8 cellular contexts compared by ENCODE assay signal in genomic region chr16:525520-526180, GRCh38. TPM values are rescaled to one million over a fixed set of nuclear protein-coding genes. Genes with fewer than 3 reads are reported as not detected.
A peak's percentile ranks its signal among the peaks of the same experiment; 100 is the strongest.
DNase-seq lines count a peak whose midpoint lies in the region; ATAC-seq, FAIRE-seq and TF ChIP-seq lines count a peak whose summit lies in the region.

No MANE protein-coding gene starts in this region.

- H3K9me3 ChIP-seq in cardiac muscle cell (ENCODE audit: low read depth) (no peaks in the 10 kb centered on the region), keratinocyte (ENCODE audit: control insufficient read depth, low read depth, low read length) (no peaks in the 10 kb centered on the region)

- in situ Hi-C loops in SK-MEL-5 (cut with HindIII; ENCODE audit: low pct_unique_long_range_greater_than_20kb, low sequenced_read_pairs) = no loop called here

- peaks cover 4% of the 10 kb centered on the region for H3K9me1 ChIP-seq in keratinocyte (ENCODE audit: control insufficient read depth, extremely low read depth, insufficient read depth, low read length)

- H2AFZ ChIP-seq in keratinocyte (ENCODE audit: control insufficient read depth, low read length) = no peak overlapping the region

- peaks cover 51% of the 10 kb centered on the region for H3K79me2 ChIP-seq in keratinocyte (ENCODE audit: control insufficient read depth, insufficient read depth, low read length)

- FAIRE-seq in keratinocyte (lab: Jason Lieb, UNC) = peak; percentile 99

- H3K27me3 ChIP-seq in cardiac muscle cell (no peaks in the 10 kb centered on the region), keratinocyte (ENCODE audit: control insufficient read depth, extremely low read depth, insufficient read depth, low read length) (no peaks in the 10 kb centered on the region)

- intact Hi-C loops in Right ventricle myocardium superior (cut with DNase I) = loop anchor here (10.0 kb wide), 1 partner anchor 101 kb away; the partner anchor contains the start of gene RAB11FIP3

- peak overlapping the region; percentile 89 for H3K9ac ChIP-seq in keratinocyte (ENCODE audit: control insufficient read depth, extremely low read depth, insufficient read depth, low read length)

- H3K36me3 ChIP-seq in cardiac muscle cell (peaks cover 2% of the 10 kb centered on the region), keratinocyte (ENCODE audit: control insufficient read depth in 2 of 2, extremely low read depth in 1 of 2, insufficient read depth in 2 of 2, low read length in 2 of 2) (peaks cover 1 to 4% of the 10 kb centered on the region in 2 experiments)

- peaks cover 23% of the 10 kb centered on the region for H3K4me1 ChIP-seq in cardiac muscle cell (ENCODE audit: low read depth)
- peaks cover 38% of the 10 kb centered on the region for H3K4me1 ChIP-seq in keratinocyte (ENCODE audit: control insufficient read depth, extremely low read depth, insufficient read depth, low read length)

- H4K20me1 ChIP-seq in keratinocyte (ENCODE audit: control insufficient read depth, extremely low read depth, insufficient read depth, low read length) = peaks cover 25% of the 10 kb centered on the region

- peak overlapping the region; percentile 93 for H3K4me2 ChIP-seq in keratinocyte (ENCODE audit: control insufficient read depth, extremely low read depth, insufficient read depth, low read depth, low read length)

- H3K4me3 ChIP-seq in cardiac muscle cell (no peak overlapping the region), keratinocyte (ENCODE audit: control insufficient read depth in 2 of 3, extremely low read depth in 1 of 3, insufficient read depth in 2 of 3, low read depth in 1 of 3, low read length in 3 of 3) (peak overlapping the region; percentile 61 to 86 (median 75))

- dilution Hi-C loops in keratinocyte (cut with MboI; ENCODE audit: extremely low pct_ligation_motif_present, low sequenced_read_pairs) = no loop called here

- peak overlapping the region; percentile 98 for H3K27ac ChIP-seq in cardiac muscle cell
- peak overlapping the region; percentile 83 for H3K27ac ChIP-seq in keratinocyte (ENCODE audit: control insufficient read depth, insufficient read depth, low read length)

- ATAC-seq in Right ventricle myocardium superior (ENCODE audit: poor library complexity) (no peak), HG02870 (IDR thresholded peaks at IDR 0.05; ENCODE audit: unreplicated experiment) (no peak)

- DNase-seq in cardiac muscle cell (ENCODE audit: low read depth in 1 of 2, low spot score in 1 of 2) = peak in 1 of 2 donors; percentile 68
- no peak for DNase-seq in Right ventricle myocardium superior
- DNase-seq in SK-MEL-5 (ENCODE audit: low read depth, low spot score) = peak; percentile 56
- peak; percentile 80 for DNase-seq in amniotic epithelial cell (ENCODE audit: low read depth)
- DNase-seq in keratinocyte (ENCODE audit: low read depth, low spot score) = peak; percentile 71
- peak; percentile 86 for DNase-seq in stimulated activated CD4-positive, alpha-beta T cell treated with anti-CD3 and anti-CD28 coated beads, Interleukin-4, amount 100 ng/mL, for 24 hours
- DNase-seq in NCI-H1417 treated with DMSO at 0.1 percent for 48 hours (lab: John Stamatoyannopoulos, UW) = no peak

- no peak for TF ChIP-seq CTCF in cardiac muscle cell (IDR thresholded peaks at IDR 0.05; ENCODE audit: low read depth, low read length)
- peak in 1 of 3 experiments; percentile 34 for TF ChIP-seq CTCF in keratinocyte (optimal IDR thresholded peaks at IDR 0.05 in 1 of 3, IDR thresholded peaks at IDR 0.05 in 1 of 3, conservative IDR thresholded peaks at IDR 0.05 in 1 of 3; ENCODE audit: extremely low read depth in 1 of 3, insufficient read depth in 2 of 3, low read length in 3 of 3)

RNA-seq across cellular contexts. Expression of gene CAPN15, which starts 1.9 kb away (rescaled TPM):
- total RNA-seq in cardiac muscle cell (58.2 and 63.3 TPM in 2 replicates), Right ventricle myocardium superior (17.7 TPM)
- polyA plus RNA-seq in cardiac muscle cell (19.0 and 38.1 TPM in 2 replicates), keratinocyte (7.9 to 15.1 TPM (median 10.7 TPM) in 3 replicates)
- 15.4 and 15.6 TPM in 2 replicates for total RNA-seq in SK-MEL-5 (2014; rRNA removed; shearing (Covaris generic))
- 30.9 and 42.9 TPM in 2 replicates for polyA plus RNA-seq in SK-MEL-5 (2015; cell fraction: cytosol; rRNA removed)
- polyA plus RNA-seq in SK-MEL-5 (2015; cell fraction: nucleus; rRNA removed) = 69.5 and 110 TPM in 2 replicates
- polyA plus RNA-seq in keratinocyte (2011; ENCODE audit: low read depth) = 1.9 TPM
- 4.6 and 13.9 TPM in 2 replicates for polyA plus RNA-seq in keratinocyte (2011; cell fraction: cytosol; rRNA removed)
- 22.8 and 35.0 TPM in 2 replicates for polyA plus RNA-seq in keratinocyte (2011; cell fraction: nucleus; rRNA removed)
- polyA plus RNA-seq in keratinocyte (2012; ENCODE audit: low replicate concordance) = 11.5 and 25.5 TPM in 2 replicates
- polyA minus RNA-seq in keratinocyte = 12.1 to 20.5 TPM (median 13.6 TPM) in 3 replicates
- polyA minus RNA-seq in keratinocyte (2011; cell fraction: cytosol; rRNA and poly(A)+ RNA removed) = 116 TPM
- 25.5 and 35.6 TPM in 2 replicates for polyA minus RNA-seq in keratinocyte (2011; cell fraction: nucleus; rRNA and poly(A)+ RNA removed)

RNA-seq across cellular contexts. Expression of gene PRR35, which starts 34.5 kb away (rescaled TPM):
- 0.14 and 0.66 TPM in 2 replicates for total RNA-seq in cardiac muscle cell
- 0.40 TPM in 1 of 2 replicates, not detected in the other for polyA plus RNA-seq in cardiac muscle cell
- total RNA-seq in Right ventricle myocardium superior = not detected
- not detected in 2 replicates for total RNA-seq in SK-MEL-5 (2014; rRNA removed; shearing (Covaris generic))
- 0.11 and 0.33 TPM in 2 replicates for polyA plus RNA-seq in SK-MEL-5 (2015; cell fraction: cytosol; rRNA removed)
- not detected in 2 replicates for polyA plus RNA-seq in SK-MEL-5 (2015; cell fraction: nucleus; rRNA removed)
- polyA plus RNA-seq in keratinocyte = not detected in 3 replicates
- polyA plus RNA-seq in keratinocyte (2011; ENCODE audit: low read depth) = not detected
- not detected in 2 replicates for polyA plus RNA-seq in keratinocyte (2011; cell fraction: cytosol; rRNA removed)
- polyA plus RNA-seq in keratinocyte (2011; cell fraction: nucleus; rRNA removed) = not detected in 2 replicates
- polyA plus RNA-seq in keratinocyte (2012; ENCODE audit: low replicate concordance) = not detected in 2 replicates
- not detected in 3 replicates for polyA minus RNA-seq in keratinocyte
- not detected for polyA minus RNA-seq in keratinocyte (2011; cell fraction: cytosol; rRNA and poly(A)+ RNA removed)
- polyA minus RNA-seq in keratinocyte (2011; cell fraction: nucleus; rRNA and poly(A)+ RNA removed) = not detected in 2 replicates

RNA-seq across cellular contexts. Expression of gene NHLRC4, which starts 41.2 kb away (rescaled TPM):
- 3.6 and 3.9 TPM in 2 replicates for total RNA-seq in cardiac muscle cell
- 2.2 and 2.6 TPM in 2 replicates for polyA plus RNA-seq in cardiac muscle cell
- total RNA-seq in Right ventricle myocardium superior = 0.38 TPM
- total RNA-seq in SK-MEL-5 (2014; rRNA removed; shearing (Covaris generic)) = 0.56 and 1.1 TPM in 2 replicates
- polyA plus RNA-seq in SK-MEL-5 (2015; cell fraction: cytosol; rRNA removed) = 0.77 and 1.5 TPM in 2 replicates
- polyA plus RNA-seq in SK-MEL-5 (2015; cell fraction: nucleus; rRNA removed) = 0.81 and 1.9 TPM in 2 replicates
- 0.09 to 0.22 TPM (median 0.10 TPM) in 3 replicates for polyA plus RNA-seq in keratinocyte
- polyA plus RNA-seq in keratinocyte (2011; ENCODE audit: low read depth) = not detected
- 0.09 TPM in 1 of 2 replicates, not detected in the other for polyA plus RNA-seq in keratinocyte (2011; cell fraction: cytosol; rRNA removed)
- polyA plus RNA-seq in keratinocyte (2011; cell fraction: nucleus; rRNA removed) = 0.11 and 0.24 TPM in 2 replicates
- 0.23 TPM in 1 of 2 replicates, not detected in the other for polyA plus RNA-seq in keratinocyte (2012; ENCODE audit: low replicate concordance)
- not detected in 3 replicates for polyA minus RNA-seq in keratinocyte
- polyA minus RNA-seq in keratinocyte (2011; cell fraction: cytosol; rRNA and poly(A)+ RNA removed) = not detected
- polyA minus RNA-seq in keratinocyte (2011; cell fraction: nucleus; rRNA and poly(A)+ RNA removed) = not detected in 2 replicates

RNA-seq across cellular contexts. Expression of gene PIGQ, which starts 44.1 kb away (rescaled TPM):
- total RNA-seq in cardiac muscle cell (124 and 126 TPM in 2 replicates), Right ventricle myocardium superior (18.0 TPM)
- polyA plus RNA-seq in cardiac muscle cell (89.2 and 110 TPM in 2 replicates), keratinocyte (11.2 to 23.3 TPM (median 16.7 TPM) in 3 replicates)
- 24.5 and 24.7 TPM in 2 replicates for total RNA-seq in SK-MEL-5 (2014; rRNA removed; shearing (Covaris generic))
- polyA plus RNA-seq in SK-MEL-5 (2015; cell fraction: cytosol; rRNA removed) = 46.5 and 49.6 TPM in 2 replicates
- polyA plus RNA-seq in SK-MEL-5 (2015; cell fraction: nucleus; rRNA removed) = 118 and 121 TPM in 2 replicates
- 4.4 TPM for polyA plus RNA-seq in keratinocyte (2011; ENCODE audit: low read depth)
- 10.5 and 25.0 TPM in 2 replicates for polyA plus RNA-seq in keratinocyte (2011; cell fraction: cytosol; rRNA removed)
- 44.0 and 62.4 TPM in 2 replicates for polyA plus RNA-seq in keratinocyte (2011; cell fraction: nucleus; rRNA removed)
- 13.6 and 22.4 TPM in 2 replicates for polyA plus RNA-seq in keratinocyte (2012; ENCODE audit: low replicate concordance)
- 29.9 to 52.5 TPM (median 36.1 TPM) in 3 replicates for polyA minus RNA-seq in keratinocyte
- polyA minus RNA-seq in keratinocyte (2011; cell fraction: cytosol; rRNA and poly(A)+ RNA removed) = 43.9 TPM
- 21.2 and 23.7 TPM in 2 replicates for polyA minus RNA-seq in keratinocyte (2011; cell fraction: nucleus; rRNA and poly(A)+ RNA removed)

Comparison
In these comparisons a context has a peak if more than half of its experiments do, and no peak if none do; other contexts are left out.
1. DNase-seq: peak in SK-MEL-5 (single experiment), amniotic epithelial cell (single experiment), keratinocyte (single experiment) and stimulated activated CD4-positive, alpha-beta T cell treated with anti-CD3 and anti-CD28 coated beads, Interleukin-4, amount 100 ng/mL, for 24 hours (single experiment); none in Right ventricle myocardium superior (single experiment) and NCI-H1417 treated with DMSO at 0.1 percent for 48 hours (single experiment).